17 cellular contexts compared by ENCODE assay signal in the genomic region with DNA sequence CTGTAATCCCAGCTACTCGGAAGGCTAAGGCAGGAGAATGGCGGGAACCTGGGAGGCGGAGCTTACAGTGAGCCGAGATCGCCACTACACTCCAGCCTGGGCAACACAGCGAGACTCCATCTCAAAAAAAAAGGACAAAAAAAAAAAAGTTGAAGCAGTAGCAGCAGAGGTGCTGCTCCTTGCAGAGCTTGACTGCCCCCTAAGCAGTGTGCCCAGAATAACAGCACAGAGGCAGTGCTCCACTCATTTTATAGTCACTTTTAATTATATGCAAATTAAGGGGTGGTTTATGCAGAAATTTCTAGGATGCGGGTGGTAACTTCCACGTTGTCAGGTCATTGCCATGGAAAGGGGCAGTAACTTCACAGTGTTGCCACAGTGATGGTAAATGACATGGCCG. TPM values are rescaled to one million over a fixed set of nuclear protein-coding genes. Genes with fewer than 3 reads are reported as not detected.
DNase-seq lines count a peak whose midpoint lies in the region; ATAC-seq, FAIRE-seq and TF ChIP-seq lines count a peak whose summit lies in the region.
"Had no signal": no experiment of that assay in that cellular context is flagged by ENCODE, and none has a peak within 500 bp of the region (broad histone marks: within the 10 kb centered on the region; RNA-seq: fewer than 3 reads in every experiment).

No MANE protein-coding gene starts in this region.

- H3K9me3 ChIP-seq in GM12878 (replicated peaks; ENCODE audit: control insufficient read depth, insufficient read depth, low read length), result peaks cover 10% of the 10 kb centered on the region

- no peak overlapping the region for H3K4me3 ChIP-seq in GM12878
- no peak overlapping the region for H3K4me3 ChIP-seq in epithelial cell of proximal tubule (ENCODE audit: low read depth, low read length)

- intact Hi-C loops in GM12878 (cut with micrococcal nuclease; ENCODE audit: unreplicated experiment), result no loop called here

- RAD21 ChIA-PET in GM12878 (lab: Charles Lee; ENCODE audit: unreplicated experiment), result interaction anchor here (1.1 kb wide), 1 partner anchor 13 kb away, joined by 4 read pairs; no protein-coding TSS in a partner anchor

- TF ChIP-seq RAD21 in GM12878 (IDR thresholded peaks at IDR 0.05; ENCODE audit: insufficient read depth, low read depth, low read length), result peak; percentile 31

- 90% methylated on average over 9 of the region's 9 CpGs for WGBS in GM12878 (ENCODE audit: insufficient coverage, insufficient replicate concordance, low lambda C conversion rate, missing lambda C conversion rate)

- no peaks in the 10 kb centered on the region for H3K79me2 ChIP-seq in GM12878 (ENCODE audit: control insufficient read depth, insufficient read depth, low read length)

- BruUV-seq in GM12878 (replicated peaks; lab: Mats Ljungman, UMichigan), result no TSS peak

- no peak overlapping the region for H3K27ac ChIP-seq in GM12878 (ENCODE audit: control insufficient read depth, insufficient read depth)
- H3K27ac ChIP-seq: RWPE1 had no signal

- in situ Hi-C loops in KBM-7 (cut with MboI; ENCODE audit: low pct_unique_long_range_greater_than_20kb, low sequenced_read_pairs) (no loop called here), GM12878 (cut with MboI) (no loop called here)

- SMC1A ChIA-PET in GM12878 (lab: Charles Lee; ENCODE audit: uncharacterized antibody, unreplicated experiment), result interaction anchor here (0.7 to 2.2 kb wide), 2 partner anchors 12 to 15 kb away, joined by 3 to 7 read pairs; no protein-coding TSS in a partner anchor

- H4K20me1 ChIP-seq in GM12878 (ENCODE audit: control insufficient read depth, insufficient read depth), result no peaks in the 10 kb centered on the region

- no peak for TF ChIP-seq POLR2A in GM12878 (IDR thresholded peaks at IDR 0.05; ENCODE audit: low read depth, low read length)

- TF ChIP-seq CTCF in GM12873 (IDR thresholded peaks at IDR 0.05; ENCODE audit: insufficient read depth, low read depth, low read length, missing control alignments) (peak; percentile 5), GM12878 (IDR thresholded peaks at IDR 0.05 in 2 of 3, conservative IDR thresholded peaks at IDR 0.05 in 1 of 3; ENCODE audit: control insufficient read depth in 2 of 3, extremely low read depth in 1 of 3, insufficient read depth in 1 of 3, low read depth in 3 of 3, low read length in 3 of 3) (no peak), epithelial cell of proximal tubule (conservative IDR thresholded peaks at IDR 0.05; ENCODE audit: low read depth, low read length) (peak; percentile 21)

- no peaks in the 10 kb centered on the region for H3K27me3 ChIP-seq in GM12878 (replicated peaks in 1 of 2; ENCODE audit: control insufficient read depth in 2 of 2, insufficient read depth in 2 of 2, low read length in 1 of 2)

- peaks cover 2 to 7% of the 10 kb centered on the region in 2 experiments; a peak in 3 of 4 replicates for H3K36me3 ChIP-seq in GM12878 (ENCODE audit: control insufficient read depth in 2 of 2, insufficient read depth in 2 of 2, low read length in 1 of 2)

- H3K4me2 ChIP-seq in GM12878 (ENCODE audit: control insufficient read depth, insufficient read depth), result no peak overlapping the region

- no peak for TF ChIP-seq EP300 in GM12878 (IDR thresholded peaks at IDR 0.05; ENCODE audit: borderline replicate concordance in 1 of 2, control insufficient read depth in 1 of 2, low read depth in 2 of 2, low read length in 2 of 2)

- no peak overlapping the region for H3K9ac ChIP-seq in GM12878 (ENCODE audit: control insufficient read depth, insufficient read depth, low read length)

- peak; percentile 49 for ATAC-seq in GM12878
- ATAC-seq in GM21576 (IDR thresholded peaks at IDR 0.05; ENCODE audit: unreplicated experiment), result no peak
- ATAC-seq in GM19455 (IDR thresholded peaks at IDR 0.05; ENCODE audit: unreplicated experiment), result no peak

- DNase-seq in KBM-7 (peak; percentile 5), GM12878 (ENCODE audit: low read depth, low spot score) (no peak), epithelial cell of proximal tubule (ENCODE audit: low read depth) (no peak), NCI-H226 (no peak)
- no peak for DNase-seq in NK-92 treated with Interleukin-12 subunit alpha and Interleukin-12 subunit beta, amount 100 ng/mL, for 24 hours (lab: John Stamatoyannopoulos, UW)
- DNase-seq: DMS 273 treated with DMSO at 0.1 percent for 48 hours, GDM1, HFFc6, NCI-H1092 treated with DMSO at 0.1 percent for 48 hours, NCI-H2081, NCI-H2171 treated with DMSO at 0.1 percent for 48 hours, OCI-M1, SIG-M5 had no signal

- FAIRE-seq in GM12878 (lab: Jason Lieb, UNC), result no peak

- H2AFZ ChIP-seq in GM12878 (ENCODE audit: control insufficient read depth, low read depth, low read length), result no peak overlapping the region

- H3K4me1 ChIP-seq in GM12878 (ENCODE audit: control insufficient read depth, insufficient read depth, low read length), result peaks cover 4% of the 10 kb centered on the region

- POLR2A ChIA-PET in GM12878 (lab: Charles Lee), result interaction anchor here (1.0 kb wide), 1 partner anchor 16 kb away, joined by 4 read pairs; no protein-coding TSS in a partner anchor

- CTCF ChIA-PET in GM12878 (lab: Yijun Ruan, JAX), result interaction anchor here (1.0 to 4.2 kb wide), 2 partner anchors 24 to 33 kb away, joined by 4 to 10 read pairs; no protein-coding TSS in a partner anchor

TF ChIP-seq in GM12878, 131 proteins besides CTCF, POLR2A, EP300 and RAD21:
- TF ChIP-seq POU2F2 (IDR thresholded peaks at IDR 0.05; ENCODE audit: borderline replicate concordance, low read depth, low read length), result 0 out of 3 replicates have a peak, but pooled peaks have one; percentile 9
- TF ChIP-seq TCF12 (IDR thresholded peaks at IDR 0.05; ENCODE audit: low read depth, low read length), result no peak

RNA-seq across cellular contexts. Expression of gene NOL11, which starts 54.3 kb away (rescaled TPM):
- total RNA-seq in GM12878 (2013; cell fraction: nucleolus; rRNA removed), result 121 and 133 TPM in 2 replicates
- total RNA-seq in GM12878 (2014; rRNA removed) (74.4 and 85.7 TPM in 2 replicates), GM12878 (2014; rRNA removed; fragmentation: Illumina TruSeq; extraction: Trizol) (91.9 and 96.6 TPM in 2 replicates), GM12878 (2021) (69.8 and 74.7 TPM in 2 replicates), epithelial cell of proximal tubule (33.7 and 56.9 TPM in 2 replicates)
- polyA plus RNA-seq in GM12878 (2011; ENCODE audit: low read depth), result 35.0 TPM
- polyA plus RNA-seq in GM12878 (2011; rRNA removed) (101 and 128 TPM in 2 replicates), GM12878 (2014; fragmentation: Illumina TruSeq; extraction: Trizol) (84.9 and 103 TPM in 2 replicates), GM12878 (2014; fragmentation: Nextera tagmentation; extraction: Ambion mirVana) (100 to 1,000 TPM in 1 of 2 experiments, 10 to 100 TPM in 1; 92.6 to 130 TPM), GM12878 (2014; rRNA removed) (54.8 and 57.6 TPM in 2 replicates), GM12878 (2016; fragmentation: Nextera tagmentation; extraction: Ambion mirVana) (100 to 1,000 TPM; 109 to 113 TPM)
- 32.6 and 35.6 TPM in 2 replicates for polyA plus RNA-seq in GM12878 (2011; cell fraction: cytosol; rRNA removed)
- 59.3 and 71.1 TPM in 2 replicates for polyA plus RNA-seq in GM12878 (2011; cell fraction: nucleus; rRNA removed)
- polyA plus RNA-seq in GM12878 (2012), result 33.5 and 35.8 TPM in 2 replicates
- 48.0 and 72.6 TPM in 2 replicates for polyA minus RNA-seq in GM12878 (2011; rRNA and poly(A)+ RNA removed)
- polyA minus RNA-seq in GM12878 (2011; cell fraction: cytosol; rRNA and poly(A)+ RNA removed), result 51.9 and 85.7 TPM in 2 replicates
- 42.2 and 69.0 TPM in 2 replicates for polyA minus RNA-seq in GM12878 (2011; cell fraction: nucleus; rRNA and poly(A)+ RNA removed)

Comparison
In these comparisons a context has a peak if more than half of its experiments do, and no peak if none do; other contexts are left out.
1. CTCF ChIP-seq: peak in GM12873 (single experiment) and epithelial cell of proximal tubule (single experiment); none in GM12878 (0 of 3).